Comparison of ENCODE assay signal across 8 cellular contexts in genomic region chr19:1094655-1094977, GRCh38. TPM values are rescaled to one million over a fixed set of nuclear protein-coding genes. Genes with fewer than 3 reads are reported as not detected.
DNase-seq lines count a peak whose midpoint lies in the region; ATAC-seq, FAIRE-seq and TF ChIP-seq lines count a peak whose summit lies in the region.

No MANE protein-coding gene starts in this region.

- H3K4me2 ChIP-seq in astrocyte (ENCODE audit: low read length), result peak overlapping the region; percentile 100

- H3K4me3 ChIP-seq in astrocyte (ENCODE audit: insufficient read depth, low read depth, low read length), result peak overlapping the region; percentile 97
- peak overlapping the region; percentile 87 for H3K4me3 ChIP-seq in lower leg skin (ENCODE audit: low read depth, poor library complexity, severe bottlenecking)
- H3K4me3 ChIP-seq in tibial nerve, result peak overlapping the region; percentile 85 to 100 (median 96)

- H3K4me3 Mint-ChIP-seq in activated T-cell treated with anti-CD3 and anti-CD28 coated beads, Interleukin-2, amount 50 U/mL, for 4 hours, result peak overlapping the region; percentile 92
- peak overlapping the region; percentile 95 for H3K4me3 Mint-ChIP-seq in astrocyte (ENCODE audit: unreplicated experiment)

- no peaks in the 10 kb centered on the region for H3K9me3 Mint-ChIP-seq in activated T-cell treated with anti-CD3 and anti-CD28 coated beads, Interleukin-2, amount 50 U/mL, for 4 hours
- H3K9me3 Mint-ChIP-seq in astrocyte (ENCODE audit: unreplicated experiment), result no peaks in the 10 kb centered on the region

- H3K27ac Mint-ChIP-seq in astrocyte (ENCODE audit: unreplicated experiment), result peak overlapping the region; percentile 84

- H3K27ac ChIP-seq in astrocyte (ENCODE audit: low read depth, low read length), result peak overlapping the region; percentile 65
- H3K27ac ChIP-seq in tibial nerve, result peak overlapping the region; percentile 47 to 92 (median 80)

- FAIRE-seq in astrocyte (lab: Jason Lieb, UNC) (no peak), H54 (lab: Jason Lieb, UNC) (no peak)

- peak overlapping the region; percentile 96 for H3K9ac ChIP-seq in astrocyte (ENCODE audit: low read length)

- peaks cover 30% of the 10 kb centered on the region for H3K79me2 ChIP-seq in astrocyte (ENCODE audit: insufficient read depth, low read length)

- peaks cover 51% of the 10 kb centered on the region for H3K4me1 Mint-ChIP-seq in activated T-cell treated with anti-CD3 and anti-CD28 coated beads, Interleukin-2, amount 50 U/mL, for 4 hours (ENCODE audit: low read depth)
- peaks cover 10% of the 10 kb centered on the region for H3K4me1 Mint-ChIP-seq in astrocyte (ENCODE audit: low read depth, unreplicated experiment)

- H3K36me3 ChIP-seq in astrocyte (ENCODE audit: insufficient read depth, low read length) (no peaks in the 10 kb centered on the region), tibial nerve (peaks cover 0 to 37% (median 7%) of the 10 kb centered on the region in 3 donors)

- peaks cover 3% of the 10 kb centered on the region for H3K36me3 Mint-ChIP-seq in activated T-cell treated with anti-CD3 and anti-CD28 coated beads, Interleukin-2, amount 50 U/mL, for 4 hours (ENCODE audit: insufficient read depth)
- peaks cover 6% of the 10 kb centered on the region for H3K36me3 Mint-ChIP-seq in astrocyte (ENCODE audit: low read depth, unreplicated experiment)

- TF ChIP-seq POLR2A in lower leg skin (IDR thresholded peaks at IDR 0.05) (no peak), tibial nerve (IDR thresholded peaks at IDR 0.05) (no peak), H54 (IDR thresholded peaks at IDR 0.05; ENCODE audit: low read depth, low read length) (no peak)

- no peaks in the 10 kb centered on the region for H3K27me3 ChIP-seq in astrocyte (ENCODE audit: insufficient read depth, low read length)
- H3K27me3 ChIP-seq in tibial nerve, result no peaks in the 10 kb centered on the region

- no peak for TF ChIP-seq CTCF in astrocyte (IDR thresholded peaks at IDR 0.05; ENCODE audit: insufficient read depth, low read depth, low read length)
- TF ChIP-seq CTCF in lower leg skin (IDR thresholded peaks at IDR 0.05), result no peak
- no peak for TF ChIP-seq CTCF in tibial nerve (IDR thresholded peaks at IDR 0.05)

- no peak for DNase-seq in activated T-cell treated with anti-CD3 and anti-CD28 coated beads, Interleukin-2, amount 50 U/mL, for 4 hours
- DNase-seq in activated T-cell treated with anti-CD3 and anti-CD28 coated beads for 4 hours (no peak), astrocyte (ENCODE audit: low read depth) (no peak), lower leg skin (ENCODE audit: low spot score in 2 of 2) (no peak), tibial nerve (ENCODE audit: low spot score in 2 of 2) (no peak), ACHN (no peak), H54 (ENCODE audit: insufficient read length, low spot score) (no peak), NCI-H2171 treated with DMSO at 0.1 percent for 48 hours (lab: John Stamatoyannopoulos, UW) (no peak)

- peak; percentile 20 to 35 for ATAC-seq in activated T-cell treated with anti-CD3 and anti-CD28 coated beads, Interleukin-2, amount 50 U/mL, for 4 hours

- H3K27me3 Mint-ChIP-seq in activated T-cell treated with anti-CD3 and anti-CD28 coated beads, Interleukin-2, amount 50 U/mL, for 4 hours (ENCODE audit: low read depth), result no peaks in the 10 kb centered on the region
- H3K27me3 Mint-ChIP-seq in astrocyte (ENCODE audit: low read depth, unreplicated experiment), result no peaks in the 10 kb centered on the region

- H4K20me1 ChIP-seq in astrocyte (ENCODE audit: insufficient read depth, low read length), result peaks cover 27% of the 10 kb centered on the region

- H3K4me1 ChIP-seq in astrocyte (ENCODE audit: insufficient read depth, low read length) (peaks cover 22% of the 10 kb centered on the region), tibial nerve (peaks cover 0 to 66% (median 35%) of the 10 kb centered on the region in 4 donors)

- WGBS in lower leg skin, 2 donors, result 1 to 2% methylated on average over 16 to 18 of the region's 19 CpGs
- WGBS in tibial nerve, 2 donors, result 0 to 4% methylated on average over 5 to 15 of the region's 19 CpGs

- intact Hi-C loops in lower leg skin (cut with DNase I; ENCODE audit: low total_unique reads), result no loop called here

- H2AFZ ChIP-seq in astrocyte (ENCODE audit: low read depth, low read length), result no peak overlapping the region

- in situ Hi-C loops in ACHN (cut with HindIII; ENCODE audit: low pct_ligation_motif_present, low pct_unique_long_range_greater_than_20kb, low sequenced_read_pairs), result no loop called here

- no peak for TF ChIP-seq EP300 in tibial nerve (IDR thresholded peaks at IDR 0.05)

- H3K9me3 ChIP-seq in astrocyte (ENCODE audit: insufficient read depth, low read depth, low read length), result no peaks in the 10 kb centered on the region
- H3K9me3 ChIP-seq in tibial nerve, result no peaks in the 10 kb centered on the region

RNA-seq across cellular contexts. Expression of gene POLR2E, which starts 0.6 kb away (rescaled TPM):
- total RNA-seq in activated T-cell treated with anti-CD3 and anti-CD28 coated beads, Interleukin-2, amount 50 U/mL, for 4 hours, result 100 to 1,000 TPM; 303 to 380 (median 323) TPM
- 180 and 207 TPM in 2 replicates for total RNA-seq in astrocyte
- total RNA-seq in lower leg skin, result 100 to 1,000 TPM in 3 of 4 donors, 10 to 100 TPM in 1; 93.3 to 198 (median 123) TPM
- total RNA-seq in tibial nerve, result 100 to 1,000 TPM in 3 of 4 donors, 10 to 100 TPM in 1; 81.6 to 136 (median 121) TPM

RNA-seq across cellular contexts. Expression of gene GPX4, which starts 9.2 kb away (rescaled TPM):
- total RNA-seq in activated T-cell treated with anti-CD3 and anti-CD28 coated beads, Interleukin-2, amount 50 U/mL, for 4 hours, result 100 to 1,000 TPM; 148 to 165 (median 162) TPM
- 294 and 325 TPM in 2 replicates for total RNA-seq in astrocyte
- 100 to 1,000 TPM; 375 to 507 (median 469) TPM for total RNA-seq in lower leg skin
- 100 to 1,000 TPM; 337 to 518 (median 493) TPM for total RNA-seq in tibial nerve

RNA-seq across cellular contexts. Expression of gene ARHGAP45, which starts 27.6 kb away (rescaled TPM):
- 100 to 1,000 TPM; 128 to 133 (median 133) TPM for total RNA-seq in activated T-cell treated with anti-CD3 and anti-CD28 coated beads, Interleukin-2, amount 50 U/mL, for 4 hours
- total RNA-seq in astrocyte (2.7 and 3.0 TPM in 2 replicates), lower leg skin (10 to 100 TPM; 12.4 to 36.0 (median 14.4) TPM), tibial nerve (10 to 100 TPM; 28.4 to 66.9 (median 38.6) TPM)

RNA-seq across cellular contexts. Expression of gene ABCA7, which starts 54.7 kb away (rescaled TPM):
- 1 to 10 TPM; 7.1 to 8.7 (median 8.6) TPM for total RNA-seq in activated T-cell treated with anti-CD3 and anti-CD28 coated beads, Interleukin-2, amount 50 U/mL, for 4 hours
- total RNA-seq in astrocyte (14.3 and 18.4 TPM in 2 replicates), lower leg skin (10 to 100 TPM; 30.3 to 39.8 (median 33.5) TPM), tibial nerve (10 to 100 TPM in 3 of 4 donors, 1 to 10 TPM in 1; 9.6 to 25.8 (median 13.7) TPM)
